In genomic region chr6:20203561-20204528, GRCh38 we compare ENCODE assay signal across 1 cellular context.
TF ChIP-seq lines count a peak whose summit lies in the region.

No MANE protein-coding gene starts in this region.

TF ChIP-seq in SK-N-SH, 30 proteins besides CTCF, POLR2A, EP300 and RAD21:
- TF ChIP-seq USF1 (IDR thresholded peaks at IDR 0.05; ENCODE audit: borderline replicate concordance, low read depth) (peak; percentile 44; the same call in 1 of the 2 replicates), YY1 (IDR thresholded peaks at IDR 0.05; ENCODE audit: low read depth) (no peak)
TF ChIP-seq in SK-N-SH: peak in this region for 1.
